Comparison of ENCODE assay signal across 1 cellular context in the genomic region with DNA sequence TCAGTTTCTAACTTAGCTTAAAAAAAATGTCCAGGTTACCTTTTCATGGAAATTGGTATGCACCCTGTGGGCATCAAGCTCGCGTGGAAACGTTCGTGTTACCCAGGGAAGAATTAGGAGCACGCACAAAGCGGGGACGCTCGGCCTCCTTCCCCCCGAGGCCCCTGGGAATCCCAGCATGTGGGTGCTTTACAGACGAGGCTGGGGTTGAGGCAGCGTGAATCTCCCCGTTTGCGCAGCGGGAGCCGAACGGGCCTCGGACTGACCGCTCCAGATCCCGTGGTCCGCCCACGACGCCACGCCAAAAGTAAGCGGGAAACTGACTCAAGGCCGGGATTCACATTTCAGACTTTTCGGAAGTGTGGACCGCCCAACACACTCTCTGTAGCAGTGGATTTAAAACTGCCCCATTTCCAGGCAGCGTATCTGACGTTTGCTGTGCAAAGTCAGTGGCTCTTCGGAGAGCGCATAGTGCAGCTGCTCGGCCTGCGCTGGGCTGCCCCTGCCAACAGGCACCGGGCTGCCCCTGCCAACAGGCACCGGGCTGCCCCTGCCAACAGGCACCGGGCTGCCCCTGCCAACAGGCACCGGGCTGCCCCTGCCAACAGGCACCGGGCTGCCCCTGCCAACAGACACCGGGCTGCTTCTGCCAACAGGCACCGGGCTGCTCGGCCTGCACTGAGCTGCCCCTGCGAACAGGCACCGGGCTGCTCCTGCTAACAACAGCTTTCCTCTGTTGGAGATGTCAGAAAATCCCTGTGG.
TF ChIP-seq lines count a peak whose summit lies in the region.

No MANE protein-coding gene starts in this region.

TF ChIP-seq in HepG2, 621 proteins besides CTCF, POLR2A, EP300 and RAD21:
- TF ChIP-seq ZNF777 (CRISPR knock-in tag; IDR thresholded peaks at IDR 0.05) (no peak), SRSF4 (IDR thresholded peaks at IDR 0.05; ENCODE audit: low read depth, low read length, poor library complexity, severe bottlenecking) (no peak)
- TF ChIP-seq, protein P1, sequence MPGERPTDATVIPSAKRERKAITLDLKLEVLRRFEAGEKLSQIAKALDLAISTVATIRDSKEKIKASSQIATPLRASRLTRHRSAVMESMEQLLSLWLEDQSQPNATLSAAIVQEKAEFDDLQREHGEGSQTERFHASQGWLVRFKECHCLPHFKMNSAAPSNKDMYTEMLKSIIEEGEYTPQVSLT (CRISPR knock-in tag; IDR thresholded peaks at IDR 0.05; ENCODE audit: borderline replicate concordance, low read depth), result no peak
